Comparison of ENCODE assay signal across 8 cellular contexts in genomic region chr5:82277613-82277986, GRCh38. TPM values are rescaled to one million over a fixed set of nuclear protein-coding genes. Genes with fewer than 3 reads are reported as not detected.
DNase-seq lines count a peak whose midpoint lies in the region; ATAC-seq, FAIRE-seq and TF ChIP-seq lines count a peak whose summit lies in the region.

No MANE protein-coding gene starts in this region.

- H3K9me3 ChIP-seq in Panc1 (ENCODE audit: control insufficient read depth, insufficient read depth, low read depth, low read length), result no peaks in the 10 kb centered on the region
- no peaks in the 10 kb centered on the region for H3K9me3 ChIP-seq in neutrophil

- ATAC-seq in Panc1 (0 out of 2 replicates have a peak, but pooled peaks have one; percentile 1), HG02571 (IDR thresholded peaks at IDR 0.05; ENCODE audit: unreplicated experiment) (no peak)

- in situ Hi-C loops in Panc1 (cut with HindIII; ENCODE audit: low pct_unique_long_range_greater_than_20kb, low sequenced_read_pairs), result no loop called here

- peak; percentile 30 for FAIRE-seq in GM12892 (lab: Jason Lieb, UNC)

- no peak for DNase-seq in GM12892 (ENCODE audit: insufficient read length)
- DNase-seq in Panc1 (ENCODE audit: low read depth, low spot score), result no peak
- no peak for DNase-seq in epithelial cell of proximal tubule (ENCODE audit: low read depth)
- no peak for DNase-seq in C1 segment of cervical spinal cord (lab: John Stamatoyannopoulos, UW)
- DNase-seq in T1000 (lab: John Stamatoyannopoulos, UW), result no peak
- no peak for DNase-seq in NCI-H2081 treated with DMSO at 0.1 percent for 48 hours (lab: John Stamatoyannopoulos, UW)

- peaks cover 28% of the 10 kb centered on the region for H3K36me3 ChIP-seq in Panc1 (ENCODE audit: control insufficient read depth, insufficient read depth, low read length)
- H3K36me3 ChIP-seq in neutrophil, result peaks cover 23% of the 10 kb centered on the region

- BruUV-seq in Panc1 (replicated peaks; lab: Mats Ljungman, UMichigan), result no TSS peak

- no peak; the same call in 1 of the 2 replicates for TF ChIP-seq POLR2A in GM12892 (IDR thresholded peaks at IDR 0.05; ENCODE audit: low read depth, low read length)

- H3K27ac ChIP-seq in Panc1 (ENCODE audit: low read length), result peak overlapping the region; percentile 99
- peak overlapping the region; percentile 74 for H3K27ac ChIP-seq in neutrophil

- no peak for TF ChIP-seq CTCF in Panc1 (IDR thresholded peaks at IDR 0.05)
- no peak for TF ChIP-seq CTCF in epithelial cell of proximal tubule (conservative IDR thresholded peaks at IDR 0.05; ENCODE audit: low read depth, low read length)
- no peak for TF ChIP-seq CTCF in neutrophil (IDR thresholded peaks at IDR 0.05)

- peak overlapping the region; percentile 93 to 100 for H3K4me3 ChIP-seq in Panc1 (ENCODE audit: low read depth in 2 of 2, low read length in 2 of 2)
- peak overlapping the region; percentile 97 for H3K4me3 ChIP-seq in epithelial cell of proximal tubule (ENCODE audit: low read depth, low read length)
- peak overlapping the region; percentile 80 to 94 for H3K4me3 ChIP-seq in neutrophil (ENCODE audit: low read depth in 1 of 2, low read length in 1 of 2)

- H3K27me3 ChIP-seq in Panc1 (ENCODE audit: control insufficient read depth, insufficient read depth, low read length) (no peaks in the 10 kb centered on the region), neutrophil (no peaks in the 10 kb centered on the region)

- CTCF ChIA-PET in Panc1 (lab: Charles Lee), result no interaction called here

- intact Hi-C loops in Panc1 (cut with micrococcal nuclease; ENCODE audit: unreplicated experiment), result no loop called here

- H3K4me1 ChIP-seq in Panc1 (ENCODE audit: control insufficient read depth, insufficient read depth, low read length) (peaks cover 19% of the 10 kb centered on the region), neutrophil (ENCODE audit: control insufficient read depth in 1 of 2, insufficient read depth in 1 of 2, low read depth in 1 of 2, low read length in 1 of 2) (peaks cover 12 to 13% of the 10 kb centered on the region in 2 experiments)

- POLR2A ChIA-PET in Panc1 (lab: Charles Lee), result no interaction called here

RNA-seq across cellular contexts. Expression of gene RPS23, which starts 0.6 kb away (rescaled TPM):
- polyA plus RNA-seq in GM12892 (2012; ENCODE audit: missing spikeins), result 6,893 TPM
- total RNA-seq in Panc1 (2021; ENCODE audit: unreplicated experiment), result 1,388 TPM
- 1,732 TPM for polyA plus RNA-seq in Panc1 (2012; ENCODE audit: insufficient read length)
- total RNA-seq in epithelial cell of proximal tubule, result 4,567 and 4,820 TPM in 2 replicates
